Comparison of ENCODE assay signal across 9 cellular contexts in the genomic region with DNA sequence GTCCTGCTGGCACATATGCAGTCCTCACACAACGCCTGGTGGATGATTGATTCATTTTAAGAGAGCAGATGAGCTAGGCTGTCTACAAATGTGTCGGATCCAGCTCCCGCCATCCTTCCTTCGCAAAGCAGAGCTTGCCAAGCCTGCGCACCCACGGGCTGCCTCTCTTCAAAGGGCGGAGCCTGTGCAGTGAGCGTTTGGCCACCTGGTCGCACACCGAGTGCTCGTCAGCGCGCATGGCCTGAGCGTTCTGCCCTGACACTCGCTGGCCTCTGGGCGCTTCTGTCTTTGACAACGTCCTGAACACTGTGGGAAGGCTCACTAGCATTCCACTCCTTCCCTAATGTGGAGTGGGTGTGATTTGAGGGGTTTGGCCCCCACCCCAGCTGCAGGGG. TPM values are rescaled to one million over a fixed set of nuclear protein-coding genes. Genes with fewer than 3 reads are reported as not detected.
DNase-seq lines count a peak whose midpoint lies in the region; ATAC-seq and TF ChIP-seq lines count a peak whose summit lies in the region.
"Had no signal": no experiment of that assay in that cellular context is flagged by ENCODE, and none has a peak within 500 bp of the region (broad histone marks: within the 10 kb centered on the region; RNA-seq: fewer than 3 reads in every experiment).

No MANE protein-coding gene starts in this region.

- H3K4me1 ChIP-seq in OCI-LY1 (ENCODE audit: insufficient read depth, low read length, severe bottlenecking) (no peaks in the 10 kb centered on the region), endocrine pancreas (ENCODE audit: control insufficient read depth, insufficient read depth, low read length) (no peaks in the 10 kb centered on the region)

- TF ChIP-seq CTCF in OCI-LY1 (IDR thresholded peaks at IDR 0.05; ENCODE audit: low read length) (no peak), neural crest cell (conservative IDR thresholded peaks at IDR 0.05) (no peak)

- H2AFZ ChIP-seq in OCI-LY1 (ENCODE audit: low read length), result no peak overlapping the region

- H3K9me2 ChIP-seq in OCI-LY1 (ENCODE audit: low read depth, low read length), result no peaks in the 10 kb centered on the region

- no peak overlapping the region for H3K9ac ChIP-seq in OCI-LY1 (ENCODE audit: low read length)
- H3K9ac ChIP-seq in endocrine pancreas (ENCODE audit: control insufficient read depth, insufficient read depth, low read length), result no peak overlapping the region

- H3K79me2 ChIP-seq in OCI-LY1 (ENCODE audit: insufficient read depth, low read length), result no peaks in the 10 kb centered on the region

- H3K36me3 Mint-ChIP-seq in neural crest cell (ENCODE audit: low read depth), result no peaks in the 10 kb centered on the region

- H3K9me3 ChIP-seq in OCI-LY1 (ENCODE audit: low read length), result no peaks in the 10 kb centered on the region
- H3K9me3 ChIP-seq in endocrine pancreas (ENCODE audit: control insufficient read depth, low read length), result no peaks in the 10 kb centered on the region

- no peaks in the 10 kb centered on the region for H3K36me3 ChIP-seq in OCI-LY1 (ENCODE audit: insufficient read depth, low read length)
- no peaks in the 10 kb centered on the region for H3K36me3 ChIP-seq in endocrine pancreas (ENCODE audit: control insufficient read depth, insufficient read depth, low read length)

- H3K27me3 ChIP-seq in OCI-LY1 (ENCODE audit: insufficient read depth, low read length), result no peaks in the 10 kb centered on the region
- H3K27me3 ChIP-seq in endocrine pancreas (ENCODE audit: control insufficient read depth, insufficient read depth, low read length), result no peaks in the 10 kb centered on the region

- peak; percentile 75 for DNase-seq in G401 (ENCODE audit: low spot score)
- no peak for DNase-seq in neural crest cell (ENCODE audit: low read depth, low spot score)
- no peak for DNase-seq in ureter (ENCODE audit: low spot score)

- no peaks in the 10 kb centered on the region for H4K20me1 ChIP-seq in OCI-LY1 (ENCODE audit: insufficient read depth, low read length)

- H3K4me3 ChIP-seq in OCI-LY1 (ENCODE audit: low read depth, low read length, poor library complexity, severe bottlenecking) (peak overlapping the region; percentile 37), endocrine pancreas (ENCODE audit: control insufficient read depth, insufficient read depth, low read length) (peak overlapping the region; percentile 30)

- no peaks in the 10 kb centered on the region for H3K9me3 Mint-ChIP-seq in neural crest cell

- in situ Hi-C loops in G401 (cut with HindIII; ENCODE audit: low sequenced_read_pairs), result no loop called here

- H3K4me2 ChIP-seq in OCI-LY1 (ENCODE audit: low read length), result peak overlapping the region; percentile 49; the same call in 1 of the 2 replicates

- H3K27ac ChIP-seq in OCI-LY1 (ENCODE audit: low read depth, low read length, poor library complexity, severe bottlenecking), result no peak overlapping the region

- peaks cover 35% of the 10 kb centered on the region for H3K4me1 Mint-ChIP-seq in neural crest cell

- ATAC-seq in GM18868 (IDR thresholded peaks at IDR 0.05; ENCODE audit: unreplicated experiment), result no peak
- ATAC-seq in GM19455 (IDR thresholded peaks at IDR 0.05; ENCODE audit: unreplicated experiment), result no peak
- no peak for ATAC-seq in GM18502 (IDR thresholded peaks at IDR 0.05; ENCODE audit: poor library complexity, unreplicated experiment)

- H3K4me3 Mint-ChIP-seq in neural crest cell, result peak overlapping the region; percentile 86

- peaks cover 20% of the 10 kb centered on the region for H3K27me3 Mint-ChIP-seq in neural crest cell (ENCODE audit: low read depth)

- no peaks in the 10 kb centered on the region for H3F3A ChIP-seq in OCI-LY1 (ENCODE audit: insufficient read depth, low read length)

- H3K27ac Mint-ChIP-seq in neural crest cell (ENCODE audit: unreplicated experiment), result peak overlapping the region; percentile 99

RNA-seq across cellular contexts. Expression of a gene that starts 47.1 kb away (rescaled TPM):
- total RNA-seq in G401 (2014; rRNA removed; shearing (Covaris generic)), result not detected in 2 replicates
- total RNA-seq in neural crest cell (not detected in 2 replicates), ureter (not detected)
- total RNA-seq: M059J had no signal
